1 cellular context compared by ENCODE assay signal in genomic region chr11:2137202-2138071, GRCh38.
TF ChIP-seq lines count a peak whose summit lies in the region.

No MANE protein-coding gene starts in this region.

TF ChIP-seq in HepG2, 621 proteins besides CTCF, POLR2A, EP300 and RAD21 (continued from another document and continues in another):
- TF ChIP-seq ZNF142 (CRISPR knock-in tag; IDR thresholded peaks at IDR 0.05): no peak
- TF ChIP-seq ZNF83 (CRISPR knock-in tag; IDR thresholded peaks at IDR 0.05; ENCODE audit: borderline replicate concordance): no peak
- TF ChIP-seq ZNF350 (CRISPR knock-in tag; IDR thresholded peaks at IDR 0.05; ENCODE audit: borderline replicate concordance, low read depth): peak; percentile 22; the same call in 1 of the 2 replicates
- no peak for TF ChIP-seq ZNF724P (CRISPR knock-in tag; IDR thresholded peaks at IDR 0.05; ENCODE audit: borderline replicate concordance)
- no peak for TF ChIP-seq ZNF550 (CRISPR knock-in tag; IDR thresholded peaks at IDR 0.05; ENCODE audit: borderline replicate concordance)
- peak; percentile 46 for TF ChIP-seq U2AF1 (optimal IDR thresholded peaks at IDR 0.05; ENCODE audit: low read depth, low read length)
- TF ChIP-seq ZNF749 (CRISPR knock-in tag; IDR thresholded peaks at IDR 0.05; ENCODE audit: borderline replicate concordance): peak; percentile 17; the same call in 1 of the 2 replicates
- TF ChIP-seq SNAI1 (CRISPR knock-in tag; IDR thresholded peaks at IDR 0.05; ENCODE audit: borderline replicate concordance): no peak; the same call in 1 of the 2 replicates
- TF ChIP-seq CEBPB (IDR thresholded peaks at IDR 0.05; ENCODE audit: borderline replicate concordance, low read depth, low read length): no peak
- TF ChIP-seq MXD4 (CRISPR knock-in tag; IDR thresholded peaks at IDR 0.05): no peak
- TF ChIP-seq POLR2AphosphoS5 (IDR thresholded peaks at IDR 0.05; ENCODE audit: low read depth, low read length): peak; percentile 75
- no peak for TF ChIP-seq IKZF4 (CRISPR knock-in tag; IDR thresholded peaks at IDR 0.05; ENCODE audit: borderline replicate concordance, low read depth, not compliant biosample characterization)
- 0 out of 2 replicates have a peak, but pooled peaks have one; percentile 84 for TF ChIP-seq ZSCAN5A (CRISPR knock-in tag; IDR thresholded peaks at IDR 0.05; ENCODE audit: borderline replicate concordance)
- TF ChIP-seq ZFP36L2 (CRISPR knock-in tag; IDR thresholded peaks at IDR 0.05): no peak
- TF ChIP-seq ZNF543 (CRISPR knock-in tag; IDR thresholded peaks at IDR 0.05): 0 out of 2 replicates have a peak, but pooled peaks have one; percentile 23
- TF ChIP-seq ZFY (CRISPR knock-in tag; IDR thresholded peaks at IDR 0.05): no peak
- TF ChIP-seq SIN3B (IDR thresholded peaks at IDR 0.05; ENCODE audit: low read length): no peak
- no peak for TF ChIP-seq PRDM15 (CRISPR knock-in tag; IDR thresholded peaks at IDR 0.05)
- no peak for TF ChIP-seq ZNF256 (CRISPR knock-in tag; conservative IDR thresholded peaks at IDR 0.05)
- TF ChIP-seq ASH2L (IDR thresholded peaks at IDR 0.05; ENCODE audit: insufficient read length, low read depth, low read length): peak; percentile 29
- TF ChIP-seq NFE2L1 (CRISPR knock-in tag; IDR thresholded peaks at IDR 0.05; ENCODE audit: borderline replicate concordance): no peak
- TF ChIP-seq ZNF121 (CRISPR knock-in tag; IDR thresholded peaks at IDR 0.05): no peak
- no peak for TF ChIP-seq ATF2 (CRISPR knock-in tag; IDR thresholded peaks at IDR 0.05)
- TF ChIP-seq ZNF512B (CRISPR knock-in tag; IDR thresholded peaks at IDR 0.05; ENCODE audit: borderline replicate concordance): no peak; the same call in 1 of the 2 replicates
- no peak for TF ChIP-seq ZNF619 (CRISPR knock-in tag; IDR thresholded peaks at IDR 0.05)
- no peak for TF ChIP-seq GMEB2 (CRISPR knock-in tag; IDR thresholded peaks at IDR 0.05; ENCODE audit: low read depth)
- no peak for TF ChIP-seq ZNF235 (CRISPR knock-in tag; IDR thresholded peaks at IDR 0.05; ENCODE audit: borderline replicate concordance)
- no peak for TF ChIP-seq SAP130 (CRISPR knock-in tag; IDR thresholded peaks at IDR 0.05; ENCODE audit: low read depth)
- no peak for TF ChIP-seq TRIM22 (IDR thresholded peaks at IDR 0.05)
- peak; percentile 75 for TF ChIP-seq RBFOX2 (IDR thresholded peaks at IDR 0.05; ENCODE audit: low read depth, low read length)
- TF ChIP-seq ZNF790 (CRISPR knock-in tag; IDR thresholded peaks at IDR 0.05; ENCODE audit: borderline replicate concordance): peak; percentile 78; the same call in 1 of the 2 replicates
- TF ChIP-seq GRHL1 (CRISPR knock-in tag; conservative IDR thresholded peaks at IDR 0.05): no peak
- no peak for TF ChIP-seq ZNF781 (CRISPR knock-in tag; IDR thresholded peaks at IDR 0.05; ENCODE audit: borderline replicate concordance, not compliant biosample characterization)
- TF ChIP-seq TARDBP (CRISPR knock-in tag; IDR thresholded peaks at IDR 0.05): peak; percentile 58
- no peak for TF ChIP-seq RAD51 (IDR thresholded peaks at IDR 0.05; ENCODE audit: borderline replicate concordance)
- no peak for TF ChIP-seq GPN1 (CRISPR knock-in tag; IDR thresholded peaks at IDR 0.05; ENCODE audit: borderline replicate concordance)
- peak; percentile 8; the same call in 1 of the 2 replicates for TF ChIP-seq REL (CRISPR knock-in tag; conservative IDR thresholded peaks at IDR 0.05)
- TF ChIP-seq ZSCAN22 (CRISPR knock-in tag; IDR thresholded peaks at IDR 0.05): no peak
- TF ChIP-seq ZNF205 (CRISPR knock-in tag; IDR thresholded peaks at IDR 0.05): no peak
- TF ChIP-seq ZNF761 (CRISPR knock-in tag; conservative IDR thresholded peaks at IDR 0.05): no peak
